ENCODE assay signal across 8 cellular contexts in genomic region chr6:87590417-87590880, GRCh38. TPM values are rescaled to one million over a fixed set of nuclear protein-coding genes. Genes with fewer than 3 reads are reported as not detected.
DNase-seq lines count a peak whose midpoint lies in the region; ATAC-seq and TF ChIP-seq lines count a peak whose summit lies in the region.

No MANE protein-coding gene starts in this region.

- H3K27me3 Mint-ChIP-seq in activated T-cell treated with anti-CD3 and anti-CD28 coated beads, Interleukin-2, amount 50 U/mL, for 24 hours = no peaks in the 10 kb centered on the region

- H3K4me3 ChIP-seq in ascending aorta (peak overlapping the region; percentile 83 to 94), right lobe of liver (peak overlapping the region; percentile 70 to 98 (median 88)), tibial artery (peak overlapping the region; percentile 83 to 85)

- TF ChIP-seq CTCF in ascending aorta (IDR thresholded peaks at IDR 0.05) (no peak), right lobe of liver (IDR thresholded peaks at IDR 0.05) (no peak), tibial artery (IDR thresholded peaks at IDR 0.05) (no peak)

- intact Hi-C loops in ascending aorta (cut with DNase I) (loop anchor here (2.0 to 10.0 kb wide), 2 partner anchors 118 to 436 kb away; partner anchors contain the start of genes SLC35A1 and ZNF292), right lobe of liver (cut with DNase I) (no loop called here), tibial artery (cut with DNase I; ENCODE audit: low total_unique reads) (loop anchor here (1.0 kb wide), 1 partner anchor 111 kb away; no protein-coding TSS in a partner anchor)

- peaks cover 79% of the 10 kb centered on the region for H3K36me3 Mint-ChIP-seq in activated T-cell treated with anti-CD3 and anti-CD28 coated beads, Interleukin-2, amount 50 U/mL, for 24 hours (ENCODE audit: low read depth)

- H3K27me3 ChIP-seq in ascending aorta = no peaks in the 10 kb centered on the region
- H3K27me3 ChIP-seq in right lobe of liver = no peaks in the 10 kb centered on the region
- no peaks in the 10 kb centered on the region for H3K27me3 ChIP-seq in tibial artery

- WGBS in right lobe of liver (ENCODE audit: insufficient coverage, low coverage, low lambda C conversion rate, missing lambda C conversion rate) = 4% methylated on average over 11 of the region's 11 CpGs

- H3K9me3 ChIP-seq in ascending aorta = no peaks in the 10 kb centered on the region
- H3K9me3 ChIP-seq in right lobe of liver = no peaks in the 10 kb centered on the region
- no peaks in the 10 kb centered on the region for H3K9me3 ChIP-seq in tibial artery

- H3K36me3 ChIP-seq in ascending aorta (peaks cover 0 to 15% of the 10 kb centered on the region in 2 donors), right lobe of liver (peaks cover 0 to 8% (median 0%) of the 10 kb centered on the region in 4 donors), tibial artery (peaks cover 0 to 8% (median 7%) of the 10 kb centered on the region in 3 donors)

- no peaks in the 10 kb centered on the region for H3K9me3 Mint-ChIP-seq in activated T-cell treated with anti-CD3 and anti-CD28 coated beads, Interleukin-2, amount 50 U/mL, for 24 hours

- H3K27ac Mint-ChIP-seq in activated T-cell treated with anti-CD3 and anti-CD28 coated beads, Interleukin-2, amount 50 U/mL, for 24 hours = peak overlapping the region; percentile 93

- H3K4me1 Mint-ChIP-seq in activated T-cell treated with anti-CD3 and anti-CD28 coated beads, Interleukin-2, amount 50 U/mL, for 24 hours (ENCODE audit: low read depth) = peaks cover 64% of the 10 kb centered on the region

- peaks cover 3 to 21% of the 10 kb centered on the region in 2 donors for H3K4me1 ChIP-seq in ascending aorta
- H3K4me1 ChIP-seq in right lobe of liver = peaks cover 0 to 26% (median 5%) of the 10 kb centered on the region in 4 donors
- H3K4me1 ChIP-seq in tibial artery = peaks cover 0 to 43% (median 29%) of the 10 kb centered on the region in 4 donors

- TF ChIP-seq POLR2A in right lobe of liver (IDR thresholded peaks at IDR 0.05) = no peak

- DNase-seq in activated T-cell treated with anti-CD3 and anti-CD28 coated beads, Interleukin-2, amount 50 U/mL, for 24 hours = no peak
- DNase-seq in activated T-cell treated with anti-CD3 and anti-CD28 coated beads for 4 hours (no peak), ascending aorta (ENCODE audit: low spot score in 2 of 2) (no peak), right lobe of liver (no peak), tibial artery (no peak), COLO668 (lab: John Stamatoyannopoulos, UW; ENCODE audit: unreplicated experiment) (no peak), NCI-H2107 (lab: John Stamatoyannopoulos, UW) (no peak)

- H3K4me3 Mint-ChIP-seq in activated T-cell treated with anti-CD3 and anti-CD28 coated beads, Interleukin-2, amount 50 U/mL, for 24 hours = peak overlapping the region; percentile 89

- H3K27ac ChIP-seq in ascending aorta (peak overlapping the region; percentile 52 to 85), right lobe of liver (peak overlapping the region; percentile 25 to 63 (median 54)), tibial artery (peak overlapping the region; percentile 87 to 89)

- ATAC-seq in right lobe of liver = no peak
- ATAC-seq in GM18868 (IDR thresholded peaks at IDR 0.05; ENCODE audit: unreplicated experiment) = no peak

RNA-seq across cellular contexts. Expression of gene ORC3, which starts 0.5 kb away (rescaled TPM):
- 12.9 TPM for total RNA-seq in ascending aorta
- total RNA-seq in right lobe of liver = 10 to 100 TPM in 3 of 6 experiments, 1 to 10 TPM in 3; 7.7 to 12.7 (median 9.8) TPM

RNA-seq across cellular contexts. Expression of gene RARS2, which starts 0.7 kb away (rescaled TPM):
- 1.7 TPM for total RNA-seq in ascending aorta
- total RNA-seq in right lobe of liver = 10 to 100 TPM; 13.5 to 19.3 (median 14.6) TPM

Comparison
In these comparisons a context has a peak if more than half of its experiments do, and no peak if none do; other contexts are left out.
1. intact Hi-C loops: an anchor here in ascending aorta (2.0 to 10.0 kb wide) and tibial artery (1.0 kb wide); none called in right lobe of liver.